In genomic region chr17:19414396-19415280, GRCh38 we compare ENCODE assay signal across 22 cellular contexts. TPM values are rescaled to one million over a fixed set of nuclear protein-coding genes. Genes with fewer than 3 reads are reported as not detected.
"Had no signal": no experiment of that assay in that cellular context is flagged by ENCODE, and none has a peak within 500 bp of the region (broad histone marks: within the 10 kb centered on the region; RNA-seq: fewer than 3 reads in every experiment).

No MANE protein-coding gene starts in this region.

- DNase-seq: activated CD4-positive, alpha-beta T cell treated with anti-CD3 and anti-CD28 coated beads for 48 hours; activated CD4-positive, alpha-beta T cell treated with anti-CD3 and anti-CD28 coated beads, Interleukin-2, amount 50 U/mL, for 4 hours; activated CD4-positive, CD25-positive, alpha-beta regulatory T cell treated with anti-CD3 and anti-CD28 coated beads, Interleukin-2, amount 50 U/mL, for 72 hours; activated CD8-positive, alpha-beta memory T cell treated with anti-CD3 and anti-CD28 coated beads, Interleukin-2, amount 50 U/mL, for 48 hours; activated CD8-positive, alpha-beta T cell treated with anti-CD3 and anti-CD28 coated beads, Interleukin-2, amount 10 ng/mL, durations not matched to agents 7 days and 5 days; activated effector memory CD4-positive, alpha-beta T cell treated with Interleukin-2 at 50 U/mL for 16 hours; activated naive CD4-positive, alpha-beta T cell; activated T-cell treated with anti-CD3 and anti-CD28 coated beads, Interleukin-2, amount 50 U/mL, for 1 hour; body of pancreas; NCI-H1092 treated with DMSO at 0.1 percent for 48 hours; NCI-H1436; NCI-H1694 treated with DMSO at 0.1 percent for 48 hours; NCI-H2029 treated with DMSO at 0.1 percent for 48 hours; NCI-H510A treated with DMSO at 0.1 percent for 48 hours; PC-3; SHP77 had no signal

- ATAC-seq: activated CD8-positive, alpha-beta T cell treated with anti-CD3 and anti-CD28 coated beads, Interleukin-2, amount 10 ng/mL, durations not matched to agents 7 days and 5 days; body of pancreas; PC-3; WTC11 had no signal

- H3K27me3 ChIP-seq: ascending aorta, body of pancreas, SJSA1 had no signal

- H3K27ac ChIP-seq: ascending aorta, body of pancreas, KMS-11, SJSA1 had no signal

- H3K4me1 ChIP-seq: body of pancreas, SJSA1 had no signal

- H3K4me3 ChIP-seq: ascending aorta, body of pancreas, SJSA1 had no signal

- H3K9me3 ChIP-seq: ascending aorta, body of pancreas, SJSA1 had no signal

- H3K36me3 ChIP-seq: ascending aorta, SJSA1 had no signal

RNA-seq across cellular contexts. Expression of gene RNF112, which starts 3.6 kb away (rescaled TPM):
- total RNA-seq: activated T-helper 1 cell treated with anti-CD3 and anti-CD28 coated beads, Interleukin-12 subunit alpha, Interleukin-12 subunit beta, Interleukin-2, Interleukin-4 antibody, amounts not matched to agents 30 ng/mL and 10 ng/mL and 1 ng/mL, durations not matched to agents 14 hours and 24 hours and 36 hours; MCF 10A; SJSA1 had no signal

RNA-seq across cellular contexts. Expression of gene MFAP4, which starts 27.6 kb away (rescaled TPM):
- total RNA-seq: activated CD8-positive, alpha-beta T cell treated with anti-CD3 and anti-CD28 coated beads, Interleukin-2, amount 10 ng/mL, durations not matched to agents 7 days and 5 days; activated T-helper 1 cell treated with anti-CD3 and anti-CD28 coated beads, Interleukin-12 subunit alpha, Interleukin-12 subunit beta, Interleukin-2, Interleukin-4 antibody, amounts not matched to agents 30 ng/mL and 10 ng/mL and 1 ng/mL, durations not matched to agents 14 hours and 24 hours and 36 hours; MCF 10A; PC-3 had no signal
